28 cellular contexts compared by ENCODE assay signal in genomic region chr2:86174445-86174844, GRCh38. TPM values are rescaled to one million over a fixed set of nuclear protein-coding genes. Genes with fewer than 3 reads are reported as not detected.
DNase-seq lines count a peak whose midpoint lies in the region; ATAC-seq, FAIRE-seq and TF ChIP-seq lines count a peak whose summit lies in the region.
"Had no signal": no experiment of that assay in that cellular context is flagged by ENCODE, and none has a peak within 500 bp of the region (broad histone marks: within the 10 kb centered on the region; RNA-seq: fewer than 3 reads in every experiment).

No MANE protein-coding gene starts in this region.

- intact Hi-C loops in CD4-positive, alpha-beta T cell (cut with DNase I, micrococcal nuclease), result no loop called here

- H3K36me3 Mint-ChIP-seq in CD4-positive, alpha-beta T cell (ENCODE audit: low read depth), result peaks cover 95% of the 10 kb centered on the region
- H3K36me3 Mint-ChIP-seq in natural killer cell treated with Interleukin-12 subunit alpha and Interleukin-12 subunit beta and Interleukin-15 and Interleukin-18, amount 100 ng/mL, for 72 hours, result peaks cover 33% of the 10 kb centered on the region
- peaks cover 22% of the 10 kb centered on the region for H3K36me3 Mint-ChIP-seq in type B pancreatic cell

- no peak overlapping the region for H3K4me3 Mint-ChIP-seq in CD4-positive, alpha-beta T cell
- H3K4me3 Mint-ChIP-seq in natural killer cell treated with Interleukin-12 subunit alpha and Interleukin-12 subunit beta and Interleukin-15 and Interleukin-18, amount 100 ng/mL, for 72 hours, result no peak overlapping the region
- no peak overlapping the region for H3K4me3 Mint-ChIP-seq in type B pancreatic cell
- H3K4me3 Mint-ChIP-seq: activated naive CD8-positive, alpha-beta T cell treated with anti-CD3 and anti-CD28 coated beads, Interleukin-2, amount 10 ng/mL, durations not matched to agents 7 days and 5 days; CD14-positive monocyte; endodermal cell; WTC11 had no signal

- ATAC-seq in CD4-positive, alpha-beta T cell (ENCODE audit: poor library complexity), result no peak
- peak; percentile 46 for ATAC-seq in GM18511 (IDR thresholded peaks at IDR 0.05; ENCODE audit: unreplicated experiment)
- ATAC-seq in natural killer cell treated with Interleukin-12 subunit alpha and Interleukin-12 subunit beta and Interleukin-15 and Interleukin-18, amount 100 ng/mL, for 72 hours, result no peak
- ATAC-seq: foreskin keratinocyte, heart right ventricle, PC-3, right cardiac atrium, upper lobe of right lung, WTC11 had no signal

- no peak for TF ChIP-seq POLR2A in H54 (IDR thresholded peaks at IDR 0.05; ENCODE audit: low read depth, low read length)

- no peak overlapping the region for H3K4me3 ChIP-seq in SK-N-MC
- H3K4me3 ChIP-seq: esophagus muscularis mucosa, HAP-1, heart right ventricle, lung, MG63, upper lobe of right lung had no signal

- CTCF ChIA-PET in CD4-positive, alpha-beta T cell (lab: Charles Lee), result no interaction called here

- TF ChIP-seq CTCF in CD4-positive, alpha-beta T cell (IDR thresholded peaks at IDR 0.05), result no peak
- TF ChIP-seq CTCF in type B pancreatic cell (conservative IDR thresholded peaks at IDR 0.05), result no peak

- no peak overlapping the region for H3K9ac ChIP-seq in SK-N-MC (ENCODE audit: insufficient read length)

- H3K27me3 Mint-ChIP-seq in CD4-positive, alpha-beta T cell, result no peaks in the 10 kb centered on the region
- H3K27me3 Mint-ChIP-seq in natural killer cell treated with Interleukin-12 subunit alpha and Interleukin-12 subunit beta and Interleukin-15 and Interleukin-18, amount 100 ng/mL, for 72 hours, result no peaks in the 10 kb centered on the region
- H3K27me3 Mint-ChIP-seq in type B pancreatic cell, result no peaks in the 10 kb centered on the region
- H3K27me3 Mint-ChIP-seq: activated naive CD8-positive, alpha-beta T cell treated with anti-CD3 and anti-CD28 coated beads, Interleukin-2, amount 10 ng/mL, durations not matched to agents 7 days and 5 days had no signal

- H3K27ac ChIP-seq in CD4-positive, alpha-beta T cell (ENCODE audit: low read depth, low read length), result no peak overlapping the region
- H3K27ac ChIP-seq in SK-N-MC, result peak overlapping the region; percentile 6; the same call in 1 of the 2 replicates
- H3K27ac ChIP-seq: esophagus muscularis mucosa, foreskin keratinocyte, heart right ventricle, upper lobe of right lung had no signal

- POLR2A ChIA-PET in CD4-positive, alpha-beta T cell (lab: Charles Lee), result no interaction called here

- H3K9me3 Mint-ChIP-seq in CD4-positive, alpha-beta T cell, result no peaks in the 10 kb centered on the region
- no peaks in the 10 kb centered on the region for H3K9me3 Mint-ChIP-seq in natural killer cell treated with Interleukin-12 subunit alpha and Interleukin-12 subunit beta and Interleukin-15 and Interleukin-18, amount 100 ng/mL, for 72 hours
- no peaks in the 10 kb centered on the region for H3K9me3 Mint-ChIP-seq in type B pancreatic cell
- H3K9me3 Mint-ChIP-seq: activated naive CD8-positive, alpha-beta T cell treated with anti-CD3 and anti-CD28 coated beads, Interleukin-2, amount 10 ng/mL, durations not matched to agents 7 days and 5 days; CD14-positive monocyte; endodermal cell; WTC11 had no signal

- DNase-seq in CD4-positive, alpha-beta T cell, result no peak
- no peak for DNase-seq in SK-N-MC (ENCODE audit: low read depth, low spot score)
- no peak for DNase-seq in natural killer cell treated with Interleukin-12 subunit alpha and Interleukin-12 subunit beta and Interleukin-15 and Interleukin-18, amount 100 ng/mL, for 72 hours (ENCODE audit: low spot score)
- no peak for DNase-seq in type B pancreatic cell (ENCODE audit: extremely low spot score, unreplicated experiment)
- DNase-seq in H54 (ENCODE audit: insufficient read length, low spot score), result no peak
- DNase-seq: activated CD4-positive, alpha-beta T cell treated with anti-CD3 and anti-CD28 coated beads, Interleukin-2, amount 50 U/mL, for 1 hour; activated naive CD8-positive, alpha-beta T cell treated with anti-CD3 and anti-CD28 coated beads, Interleukin-2, amount 10 ng/mL, durations not matched to agents 7 days and 5 days; endodermal cell; foreskin keratinocyte; heart right ventricle; KBM-7; MG63; NCI-H1436; NCI-H2081 treated with DMSO at 0.1 percent for 48 hours; NCI-H345; PC-3; right cardiac atrium; stimulated activated CD4-positive, alpha-beta T cell treated with anti-CD3 and anti-CD28 coated beads, Interleukin-2, amount 100 ng/mL, for 24 hours; T-helper 9 cell; upper lobe of right lung had no signal

- peaks cover 85% of the 10 kb centered on the region for H3K36me3 ChIP-seq in SK-N-MC (ENCODE audit: insufficient read depth, low read length)

- H3K4me1 Mint-ChIP-seq in CD4-positive, alpha-beta T cell (ENCODE audit: low read depth), result peaks cover 27% of the 10 kb centered on the region
- H3K4me1 Mint-ChIP-seq in natural killer cell treated with Interleukin-12 subunit alpha and Interleukin-12 subunit beta and Interleukin-15 and Interleukin-18, amount 100 ng/mL, for 72 hours (ENCODE audit: low read depth in 2 of 2), result peaks cover 19 to 20% of the 10 kb centered on the region in 2 donors
- H3K4me1 Mint-ChIP-seq in type B pancreatic cell (ENCODE audit: unreplicated experiment), result no peaks in the 10 kb centered on the region
- H3K4me1 Mint-ChIP-seq: WTC11 had no signal

- H3K27ac Mint-ChIP-seq in CD4-positive, alpha-beta T cell, result peak overlapping the region; percentile 71
- peak overlapping the region in 1 of 2 donors; percentile 65 for H3K27ac Mint-ChIP-seq in natural killer cell treated with Interleukin-12 subunit alpha and Interleukin-12 subunit beta and Interleukin-15 and Interleukin-18, amount 100 ng/mL, for 72 hours
- no peak overlapping the region for H3K27ac Mint-ChIP-seq in type B pancreatic cell
- H3K27ac Mint-ChIP-seq: endodermal cell, WTC11 had no signal

- FAIRE-seq in islet of Langerhans (lab: Jason Lieb, UNC) (peak; percentile 86), H54 (lab: Jason Lieb, UNC) (no peak)
- FAIRE-seq: astrocyte had no signal

- H3K9me3 ChIP-seq in CD4-positive, alpha-beta T cell (ENCODE audit: control insufficient read depth, low read length), result no peaks in the 10 kb centered on the region
- H3K9me3 ChIP-seq in SK-N-MC (ENCODE audit: low read depth, low read length), result no peaks in the 10 kb centered on the region
- H3K9me3 ChIP-seq: esophagus muscularis mucosa, HAP-1, heart right ventricle, MG63, upper lobe of right lung had no signal

- H3K27me3 ChIP-seq in CD4-positive, alpha-beta T cell (ENCODE audit: control insufficient read depth, insufficient read depth, low read length), result no peaks in the 10 kb centered on the region
- H3K27me3 ChIP-seq: esophagus muscularis mucosa, foreskin keratinocyte, heart right ventricle, MG63, upper lobe of right lung had no signal

RNA-seq across cellular contexts. Expression of gene IMMT, which starts 20.8 kb away (rescaled TPM):
- total RNA-seq in CD4-positive, alpha-beta T cell, result 10 to 100 TPM; 39.5 to 40.8 TPM
- 100 to 1,000 TPM; 110 to 157 TPM for total RNA-seq in natural killer cell treated with Interleukin-12 subunit alpha and Interleukin-12 subunit beta and Interleukin-15 and Interleukin-18, amount 100 ng/mL, for 72 hours
- total RNA-seq in type B pancreatic cell (ENCODE audit: low replicate concordance), result 83.6 and 108 TPM in 2 replicates

RNA-seq across cellular contexts. Expression of gene MRPL35, which starts 24.8 kb away (rescaled TPM):
- total RNA-seq in CD4-positive, alpha-beta T cell, result 1 to 10 TPM; 5.4 to 6.1 TPM
- 10 to 100 TPM; 58.9 to 66.4 TPM for total RNA-seq in natural killer cell treated with Interleukin-12 subunit alpha and Interleukin-12 subunit beta and Interleukin-15 and Interleukin-18, amount 100 ng/mL, for 72 hours
- total RNA-seq in type B pancreatic cell (ENCODE audit: low replicate concordance), result 40.2 and 43.5 TPM in 2 replicates
